ENCODE assay signal across 18 cellular contexts in the genomic region with DNA sequence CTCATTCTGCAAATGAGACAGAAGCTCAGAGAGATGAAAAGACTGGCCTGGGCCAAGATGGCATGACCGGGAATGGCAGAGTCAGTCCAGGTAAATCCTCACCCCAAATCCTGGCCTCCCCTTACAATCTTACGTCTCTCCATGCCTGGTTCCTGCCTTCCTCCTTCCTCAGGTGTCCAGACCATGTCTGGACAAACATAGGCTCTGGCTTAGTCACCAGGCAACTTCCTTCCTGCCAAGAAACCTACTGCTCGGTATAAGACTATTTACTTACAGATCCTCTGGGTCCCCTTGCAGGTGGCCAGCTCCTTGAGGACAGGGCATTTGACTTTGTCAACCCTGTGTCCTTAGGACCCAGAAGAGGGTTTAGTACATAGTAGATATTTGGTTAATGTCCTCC.
DNase-seq lines count a peak whose midpoint lies in the region; ATAC-seq, FAIRE-seq and TF ChIP-seq lines count a peak whose summit lies in the region.
"Had no signal": no experiment of that assay in that cellular context is flagged by ENCODE, and none has a peak within 500 bp of the region (broad histone marks: within the 10 kb centered on the region; RNA-seq: fewer than 3 reads in every experiment).

No MANE protein-coding gene starts in this region.

- TF ChIP-seq POLR2A in A549 (IDR thresholded peaks at IDR 0.05; ENCODE audit: low read length), result no peak

- POLR2A ChIA-PET in A549 (lab: Yijun Ruan, JAX), result no interaction called here

- DNase-seq in A549 (ENCODE audit: low read depth in 1 of 2, low spot score in 1 of 2), result peak; percentile 33 to 74
- peak; percentile 48 for DNase-seq in M059J (ENCODE audit: low read depth)
- peak; percentile 38 for DNase-seq in colonic mucosa
- no peak for DNase-seq in lung (ENCODE audit: low spot score)
- no peak for DNase-seq in CD1c-positive myeloid dendritic cell (ENCODE audit: extremely low spot score)
- no peak for DNase-seq in HAP-1 (ENCODE audit: low spot score in 2 of 2)
- DNase-seq in NCI-H1694 treated with DMSO at 0.1 percent for 48 hours (lab: John Stamatoyannopoulos, UW), result no peak
- DNase-seq: activated CD8-positive, alpha-beta memory T cell treated with anti-CD3 and anti-CD28 coated beads, Interleukin-2, amount 50 U/mL, for 48 hours; central memory CD4-positive, alpha-beta T cell; heart right ventricle; Karpas-422; left ventricle myocardium superior; RPMI8226; stimulated activated CD4-positive, alpha-beta T cell treated with anti-CD3 and anti-CD28 coated beads, Interleukin-4, amount 100 ng/mL, for 1 hour had no signal

- no peaks in the 10 kb centered on the region for H3K9me3 ChIP-seq in A549
- no peaks in the 10 kb centered on the region for H3K9me3 ChIP-seq in colonic mucosa
- H3K9me3 ChIP-seq in lung (ENCODE audit: control insufficient read depth in 2 of 2, insufficient read depth in 1 of 2, low read length in 1 of 2), result no peaks in the 10 kb centered on the region
- H3K9me3 ChIP-seq in HAP-1, result no peaks in the 10 kb centered on the region
- H3K9me3 ChIP-seq: heart right ventricle had no signal

- H3K27ac ChIP-seq in A549 (peak overlapping the region; percentile 92 to 95), colonic mucosa (peak overlapping the region; percentile 29), lung (ENCODE audit: low read depth in 1 of 2, low read length in 1 of 2) (no peak overlapping the region)
- H3K27ac ChIP-seq: heart right ventricle had no signal

- whole genome bisulfite sequencing in A549 (ENCODE audit: missing lambda C conversion rate), result 2% methylated on average over 3 of the region's 3 CpGs
- 52 to 55% methylated on average over 3 of the region's 3 CpGs for WGBS in lung, 2 donors

- TF ChIP-seq RAD21 in A549 (conservative IDR thresholded peaks at IDR 0.05 in 1 of 2, IDR thresholded peaks at IDR 0.05 in 1 of 2), result 0 out of 5 replicates have a peak, but pooled peaks of 1 of the 2 experiments have one; percentile 11

- H3K4me3 ChIP-seq in A549, result no peak overlapping the region
- H3K4me3 ChIP-seq in colonic mucosa, result no peak overlapping the region
- H3K4me3 ChIP-seq in lung, result no peak overlapping the region
- H3K4me3 ChIP-seq in HAP-1, result no peak overlapping the region
- H3K4me3 ChIP-seq: heart right ventricle had no signal

- H3K4me1 ChIP-seq in A549 (peaks cover 70% of the 10 kb centered on the region), colonic mucosa (peaks cover 4% of the 10 kb centered on the region), lung (ENCODE audit: control insufficient read depth in 2 of 2, insufficient read depth in 2 of 2, low read length in 2 of 2) (peaks cover 0 to 9% of the 10 kb centered on the region in 2 donors), HAP-1 (no peaks in the 10 kb centered on the region)

- peak overlapping the region; percentile 78 for H3K4me2 ChIP-seq in A549

- CTCF ChIA-PET in A549 (lab: Yijun Ruan, JAX), result no interaction called here

- intact Hi-C loops in colonic mucosa (cut with DNase I), result no loop called here

- ATAC-seq in A549 (peak; percentile 77 to 80), lung (ENCODE audit: insufficient read depth, low FRiP score) (peak; percentile 67), HG02884 (IDR thresholded peaks at IDR 0.05; ENCODE audit: unreplicated experiment) (no peak)
- ATAC-seq: activated naive CD4-positive, alpha-beta T cell treated with anti-CD3 and anti-CD28 coated beads, Interleukin-2, amount 50 U/mL, for 72 hours; heart right ventricle; left ventricle myocardium superior; natural killer cell treated with Interleukin-12 subunit alpha and Interleukin-12 subunit beta and Interleukin-15 and Interleukin-18, amount 100 ng/mL, for 72 hours; sciatic nerve had no signal

- no peak overlapping the region for H3K9ac ChIP-seq in colonic mucosa (ENCODE audit: low read depth in 2 of 2, low read length in 2 of 2)

- FAIRE-seq in A549 (lab: Jason Lieb, UNC), result no peak

- TF ChIP-seq EP300 in A549 (IDR thresholded peaks at IDR 0.05), result no peak

- H3K36me3 ChIP-seq in colonic mucosa, result no peaks in the 10 kb centered on the region
- H3K36me3 ChIP-seq in lung (ENCODE audit: control insufficient read depth in 2 of 2, insufficient read depth in 2 of 2, low read length in 2 of 2), result no peaks in the 10 kb centered on the region
- H3K36me3 ChIP-seq in HAP-1 (replicated peaks), result no peaks in the 10 kb centered on the region
- H3K36me3 ChIP-seq: heart right ventricle had no signal

- no peak for TF ChIP-seq CTCF in A549 (IDR thresholded peaks at IDR 0.05)
- no peak for TF ChIP-seq CTCF in colonic mucosa (IDR thresholded peaks at IDR 0.05)
- no peak for TF ChIP-seq CTCF in lung (IDR thresholded peaks at IDR 0.05; ENCODE audit: control extremely low read depth, extremely low read depth)

- in situ Hi-C loops in HAP-1 (cut with MboI; ENCODE audit: low sequenced_read_pairs), result no loop called here

- H3K27me3 ChIP-seq in colonic mucosa (no peaks in the 10 kb centered on the region), lung (ENCODE audit: control insufficient read depth, insufficient read depth) (no peaks in the 10 kb centered on the region), HAP-1 (ENCODE audit: low read depth) (peaks cover 17% of the 10 kb centered on the region; the same call in 1 of the 2 replicates)
- H3K27me3 ChIP-seq: heart right ventricle had no signal

TF ChIP-seq in A549, 52 proteins besides CTCF, POLR2A, EP300 and RAD21:
- TF ChIP-seq FOSL2 (IDR thresholded peaks at IDR 0.05) (no peak), FOSL2 (CRISPR knock-in tag; IDR thresholded peaks at IDR 0.05) (peak; percentile 27; the same call in 1 of the 2 replicates), MAFK (IDR thresholded peaks at IDR 0.05; ENCODE audit: partially characterized antibody) (no peak)

Comparison
In these comparisons a context has a peak if more than half of its experiments do, and no peak if none do; other contexts are left out.
1. DNase-seq: peak in A549 (2 of 2), M059J (single experiment) and colonic mucosa (single experiment); none in lung (single experiment), CD1c-positive myeloid dendritic cell (single experiment), HAP-1 (0 of 2) and NCI-H1694 treated with DMSO at 0.1 percent for 48 hours (single experiment).
2. H3K27ac ChIP-seq: peak in A549 (2 of 2) and colonic mucosa (single experiment); none in lung (0 of 2).